1 cellular context compared by ENCODE assay signal in the genomic region with DNA sequence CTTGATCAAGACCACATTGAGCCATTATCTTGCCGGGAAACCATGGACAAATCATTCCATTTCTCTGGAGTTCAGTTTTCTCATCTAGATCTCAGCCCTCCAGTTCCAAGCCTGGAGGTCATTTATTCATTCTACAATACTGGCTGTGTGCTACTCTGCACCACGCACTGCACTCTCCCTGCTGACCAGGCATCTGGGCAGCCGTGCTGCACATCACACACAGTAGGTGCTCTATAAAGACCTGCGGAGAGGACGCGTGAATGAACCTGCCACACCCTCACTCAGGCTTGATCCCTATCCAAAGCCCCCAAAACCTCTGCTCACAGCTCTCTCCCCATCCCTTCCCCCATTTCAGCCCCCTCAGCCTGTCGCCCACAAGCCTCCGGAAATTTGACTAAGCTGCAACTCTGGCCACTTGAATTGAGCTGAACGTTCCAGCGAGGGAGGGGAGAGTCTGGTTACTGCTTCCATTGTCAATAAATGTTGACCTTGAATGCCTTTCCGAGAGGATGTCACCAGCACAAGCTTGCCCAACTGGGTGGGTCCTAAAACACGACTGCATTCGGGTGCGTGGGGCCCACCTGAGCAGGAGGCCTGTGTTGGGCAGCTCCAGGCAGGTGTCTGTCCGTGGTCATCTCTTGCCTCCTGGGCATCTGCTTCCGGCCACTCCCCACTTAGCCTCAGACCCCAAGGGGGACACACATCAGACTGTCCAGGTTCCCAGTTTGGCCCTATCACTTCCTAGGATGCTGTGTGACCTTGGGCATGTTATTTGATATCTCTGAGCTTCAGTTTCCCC.
TF ChIP-seq lines count a peak whose summit lies in the region.

No MANE protein-coding gene starts in this region.

TF ChIP-seq in H1, 55 proteins besides CTCF, POLR2A, EP300 and RAD21:
- TF ChIP-seq BRCA1 (IDR thresholded peaks at IDR 0.05; ENCODE audit: low read depth, low read length) = no peak
- TF ChIP-seq SP4 (IDR thresholded peaks at IDR 0.05; ENCODE audit: low read length) = no peak
- no peak for TF ChIP-seq YY1 (IDR thresholded peaks at IDR 0.05; ENCODE audit: low read depth, low read length)
- TF ChIP-seq TAF7 (optimal IDR thresholded peaks at IDR 0.05; ENCODE audit: borderline replicate concordance, low read depth, low read length) = no peak
- TF ChIP-seq SAP30 (IDR thresholded peaks at IDR 0.05; ENCODE audit: insufficient read depth, insufficient replicate concordance, low read length) = no peak
- TF ChIP-seq, protein P1, sequence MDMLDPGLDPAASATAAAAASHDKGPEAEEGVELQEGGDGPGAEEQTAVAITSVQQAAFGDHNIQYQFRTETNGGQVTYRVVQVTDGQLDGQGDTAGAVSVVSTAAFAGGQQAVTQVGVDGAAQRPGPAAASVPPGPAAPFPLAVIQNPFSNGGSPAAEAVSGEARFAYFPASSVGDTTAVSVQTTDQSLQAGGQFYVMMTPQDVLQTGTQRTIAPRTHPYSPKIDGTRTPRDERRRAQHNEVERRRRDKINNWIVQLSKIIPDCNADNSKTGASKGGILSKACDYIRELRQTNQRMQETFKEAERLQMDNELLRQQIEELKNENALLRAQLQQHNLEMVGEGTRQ (IDR thresholded peaks at IDR 0.05; ENCODE audit: low read length) = no peak
- TF ChIP-seq NANOG (IDR thresholded peaks at IDR 0.05; ENCODE audit: insufficient read depth, low read depth, low read length, poor library complexity, severe bottlenecking) = no peak
- TF ChIP-seq, protein P2, sequence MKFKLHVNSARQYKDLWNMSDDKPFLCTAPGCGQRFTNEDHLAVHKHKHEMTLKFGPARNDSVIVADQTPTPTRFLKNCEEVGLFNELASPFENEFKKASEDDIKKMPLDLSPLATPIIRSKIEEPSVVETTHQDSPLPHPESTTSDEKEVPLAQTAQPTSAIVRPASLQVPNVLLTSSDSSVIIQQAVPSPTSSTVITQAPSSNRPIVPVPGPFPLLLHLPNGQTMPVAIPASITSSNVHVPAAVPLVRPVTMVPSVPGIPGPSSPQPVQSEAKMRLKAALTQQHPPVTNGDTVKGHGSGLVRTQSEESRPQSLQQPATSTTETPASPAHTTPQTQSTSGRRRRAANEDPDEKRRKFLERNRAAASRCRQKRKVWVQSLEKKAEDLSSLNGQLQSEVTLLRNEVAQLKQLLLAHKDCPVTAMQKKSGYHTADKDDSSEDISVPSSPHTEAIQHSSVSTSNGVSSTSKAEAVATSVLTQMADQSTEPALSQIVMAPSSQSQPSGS (IDR thresholded peaks at IDR 0.05; ENCODE audit: low read length) = no peak
- no peak for TF ChIP-seq POLR2AphosphoS5 (IDR thresholded peaks at IDR 0.05; ENCODE audit: low read depth, low read length)
- TF ChIP-seq ZNF274 (IDR thresholded peaks at IDR 0.05; ENCODE audit: borderline replicate concordance, extremely low read depth, low read length) = no peak
- TF ChIP-seq RFX5 (IDR thresholded peaks at IDR 0.05; ENCODE audit: borderline replicate concordance, low read depth, low read length) = no peak
- no peak for TF ChIP-seq RBBP5 (IDR thresholded peaks at IDR 0.05; ENCODE audit: borderline replicate concordance, low read depth, low read length)
